9 cellular contexts compared by ENCODE assay signal in the genomic region with DNA sequence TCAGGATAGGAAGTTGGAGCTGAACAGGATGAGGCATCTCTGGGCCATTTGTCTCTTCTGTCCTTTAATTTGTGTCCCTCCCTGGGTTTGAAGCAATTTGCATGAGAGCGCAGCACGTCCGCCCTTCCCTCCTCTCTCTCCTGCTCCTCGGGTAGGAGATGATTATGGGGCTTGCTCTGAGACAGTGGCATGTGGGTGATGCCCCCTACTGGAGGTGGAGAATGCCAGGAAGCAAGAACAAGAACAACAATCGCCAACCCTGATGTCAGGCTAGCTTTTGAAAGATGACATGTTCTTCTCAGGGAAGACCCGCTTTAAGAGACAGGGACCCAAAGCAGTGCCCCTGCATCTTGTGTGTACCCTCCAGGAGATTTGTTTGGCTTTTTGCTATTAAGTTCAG.
A peak's percentile ranks its signal among the peaks of the same experiment; 100 is the strongest.
DNase-seq lines count a peak whose midpoint lies in the region; ATAC-seq and TF ChIP-seq lines count a peak whose summit lies in the region.
"Had no signal": no experiment of that assay in that cellular context is flagged by ENCODE, and none has a peak within 500 bp of the region (broad histone marks: within the 10 kb centered on the region; RNA-seq: fewer than 3 reads in every experiment).

No MANE protein-coding gene starts in this region.

- no peak overlapping the region for H3K4me3 ChIP-seq in A673 (ENCODE audit: low read depth, low read length, poor library complexity, severe bottlenecking)
- H3K4me3 ChIP-seq in GM12865 (ENCODE audit: low read depth, low read length): no peak overlapping the region

- peaks cover 5% of the 10 kb centered on the region for H3K27me3 ChIP-seq in A673 (replicated peaks; ENCODE audit: insufficient read depth, low read depth, low read length, poor library complexity)

- POLR2A ChIA-PET in A673 (lab: Charles Lee; ENCODE audit: low non-redundant PET): no interaction called here

- H3K36me3 Mint-ChIP-seq in stimulated activated memory B cell treated with anti-CD40 and anti-IgM and Interleukin-4, amounts not matched to agents 10 μg/mL and 1 μg/mL and 100 μg/mL, for 72 hours: no peaks in the 10 kb centered on the region
- H3K36me3 Mint-ChIP-seq: immature natural killer cell had no signal

- no peak for ATAC-seq in stimulated activated memory B cell treated with anti-CD40 and anti-IgM and Interleukin-4, amounts not matched to agents 10 μg/mL and 1 μg/mL and 100 μg/mL, for 72 hours
- no peak for ATAC-seq in HG03196 (IDR thresholded peaks at IDR 0.05; ENCODE audit: unreplicated experiment)

- peaks cover 4% of the 10 kb centered on the region for H3K9me3 ChIP-seq in A673 (ENCODE audit: low read depth, low read length, poor library complexity, severe bottlenecking)

- BruUV-seq in A673 (replicated peaks; lab: Mats Ljungman, UMichigan): no TSS peak

- intact Hi-C loops in A673 (cut with micrococcal nuclease; ENCODE audit: unreplicated experiment): no loop called here

- no peak for TF ChIP-seq POLR2A in erythroblast (IDR thresholded peaks at IDR 0.05; ENCODE audit: low read length)

- TF ChIP-seq CTCF in A673 (conservative IDR thresholded peaks at IDR 0.05; ENCODE audit: low read depth, low read length): peak; percentile 54
- peak; percentile 49 for TF ChIP-seq CTCF in GM12865 (IDR thresholded peaks at IDR 0.05; ENCODE audit: insufficient read depth, low read depth, low read length, missing control alignments)

- no peak overlapping the region for H3K27ac ChIP-seq in A673 (ENCODE audit: low read depth, low read length, poor library complexity, severe bottlenecking)

- CTCF ChIA-PET in A673 (lab: Charles Lee): no interaction called here

- H3K4me1 Mint-ChIP-seq in stimulated activated memory B cell treated with anti-CD40 and anti-IgM and Interleukin-4, amounts not matched to agents 10 μg/mL and 1 μg/mL and 100 μg/mL, for 72 hours: no peaks in the 10 kb centered on the region
- H3K4me1 Mint-ChIP-seq: immature natural killer cell had no signal

- no peaks in the 10 kb centered on the region for H3K4me1 ChIP-seq in A673 (ENCODE audit: insufficient read depth, low read length, poor library complexity, severe bottlenecking)

- DNase-seq in A673 (ENCODE audit: low spot score) (peak; percentile 19), GM12865 (ENCODE audit: low read depth) (peak; percentile 47), NOMO-1 treated with DMSO at 0.1 percent for 48 hours (lab: John Stamatoyannopoulos, UW; ENCODE audit: unreplicated experiment) (peak; percentile 71), erythroblast (lab: John Stamatoyannopoulos, UW) (peak; percentile 49 to 63), GOT3 (lab: John Stamatoyannopoulos, UW) (no peak), activated T-cell treated with anti-CD3 and anti-CD28 coated beads for 4 hours (no peak)
- DNase-seq: immature natural killer cell had no signal

- no peak overlapping the region for H3K4me3 Mint-ChIP-seq in stimulated activated memory B cell treated with anti-CD40 and anti-IgM and Interleukin-4, amounts not matched to agents 10 μg/mL and 1 μg/mL and 100 μg/mL, for 72 hours
- H3K4me3 Mint-ChIP-seq: immature natural killer cell had no signal

- peaks cover 17% of the 10 kb centered on the region for H3K27me3 Mint-ChIP-seq in stimulated activated memory B cell treated with anti-CD40 and anti-IgM and Interleukin-4, amounts not matched to agents 10 μg/mL and 1 μg/mL and 100 μg/mL, for 72 hours

- H3K36me3 ChIP-seq in A673 (ENCODE audit: insufficient read depth, low read length, poor library complexity, severe bottlenecking): no peaks in the 10 kb centered on the region

- H3K27ac Mint-ChIP-seq in stimulated activated memory B cell treated with anti-CD40 and anti-IgM and Interleukin-4, amounts not matched to agents 10 μg/mL and 1 μg/mL and 100 μg/mL, for 72 hours: no peak overlapping the region
- H3K27ac Mint-ChIP-seq: immature natural killer cell had no signal

- peaks cover 2% of the 10 kb centered on the region for H3K9me3 Mint-ChIP-seq in stimulated activated memory B cell treated with anti-CD40 and anti-IgM and Interleukin-4, amounts not matched to agents 10 μg/mL and 1 μg/mL and 100 μg/mL, for 72 hours
- H3K9me3 Mint-ChIP-seq: immature natural killer cell had no signal

Comparison
In these comparisons a context has a peak if more than half of its experiments do, and no peak if none do; other contexts are left out.
1. DNase-seq: peak in A673 (single experiment), GM12865 (single experiment), NOMO-1 treated with DMSO at 0.1 percent for 48 hours (single experiment) and erythroblast (2 of 2); none in GOT3 (single experiment) and activated T-cell treated with anti-CD3 and anti-CD28 coated beads for 4 hours (single experiment).